Comparison of ENCODE assay signal across 32 cellular contexts in genomic region chr5:105350406-105351140, GRCh38.
"Had no signal": no experiment of that assay in that cellular context is flagged by ENCODE, and none has a peak within 500 bp of the region (broad histone marks: within the 10 kb centered on the region; RNA-seq: fewer than 3 reads in every experiment).

No MANE protein-coding gene starts in this region.

- H3K27ac ChIP-seq: brain microvascular endothelial cell, heart left ventricle, pancreas, psoas muscle, sigmoid colon, stomach, suprapubic skin, tibial artery had no signal

- DNase-seq: activated CD4-positive, alpha-beta memory T cell treated with anti-CD3 and anti-CD28 coated beads for 36 hours; activated CD4-positive, alpha-beta T cell treated with anti-CD3 and anti-CD28 coated beads, Interleukin-2, amount 10 ng/mL, durations not matched to agents 24 days and 14 days; activated CD4-positive, CD25-positive, alpha-beta regulatory T cell treated with anti-CD3 and anti-CD28 coated beads, Interleukin-2, amount 50 U/mL, for 72 hours; activated CD8-positive, alpha-beta memory T cell treated with anti-CD3 and anti-CD28 coated beads, Interleukin-2, amount 50 U/mL, for 4 hours; activated effector memory CD4-positive, alpha-beta T cell treated with anti-CD3 and anti-CD28 coated beads, Interleukin-2, amount 50 U/mL, for 16 hours; activated naive CD4-positive, alpha-beta T cell treated with anti-CD3 and anti-CD28 coated beads for 36 hours; activated naive CD8-positive, alpha-beta T cell treated with anti-CD3 and anti-CD28 coated beads for 36 hours; activated T-cell treated with anti-CD3 and anti-CD28 coated beads, Interleukin-2, amount 50 U/mL, for 1 hour; brain microvascular endothelial cell; caudate nucleus; cortex of kidney; effector memory CD8-positive, alpha-beta T cell; foreskin fibroblast; heart left ventricle; hypothalamus; immature natural killer cell; kidney; left colon; naive thymus-derived CD4-positive, alpha-beta T cell; psoas muscle; sigmoid colon; small intestine; stimulated activated CD4-positive, alpha-beta T cell treated with anti-CD3 and anti-CD28 coated beads, Interleukin-4, amount 100 ng/mL, for 4 hours; stimulated activated CD8-positive, alpha-beta memory T cell treated with anti-CD3 and anti-CD28 coated beads, Interleukin-4, amount 100 ng/mL, for 48 hours; stomach; T-helper 9 cell; tibial artery had no signal

- FAIRE-seq: astrocyte, kidney, pancreas, small intestine had no signal

- H3K27me3 ChIP-seq: brain microvascular endothelial cell, heart left ventricle, pancreas, sigmoid colon, stomach, suprapubic skin, tibial artery had no signal

- H3K4me1 ChIP-seq: heart left ventricle, pancreas, psoas muscle, sigmoid colon, stomach, suprapubic skin, tibial artery had no signal

- H3K36me3 ChIP-seq: brain microvascular endothelial cell, heart left ventricle, pancreas, sigmoid colon, stomach, suprapubic skin, tibial artery had no signal

- H3K4me3 ChIP-seq: heart left ventricle, pancreas, psoas muscle, sigmoid colon, stomach, suprapubic skin, tibial artery had no signal

- ATAC-seq: effector memory CD8-positive, alpha-beta T cell; esophagus mucosa; heart left ventricle; left colon; naive thymus-derived CD4-positive, alpha-beta T cell; pancreas; psoas muscle; stimulated activated memory B cell treated with anti-CD40 and anti-IgM and Interleukin-4, amounts not matched to agents 10 μg/mL and 1 μg/mL and 100 μg/mL, for 72 hours had no signal

- H3K9me3 ChIP-seq: pancreas, psoas muscle, sigmoid colon, tibial artery had no signal
